Comparison of ENCODE assay signal across 18 cellular contexts in genomic region chr7:137717045-137717444, GRCh38.
DNase-seq lines count a peak whose midpoint lies in the region; ATAC-seq, FAIRE-seq and TF ChIP-seq lines count a peak whose summit lies in the region.
"Had no signal": no experiment of that assay in that cellular context is flagged by ENCODE, and none has a peak within 500 bp of the region (broad histone marks: within the 10 kb centered on the region; RNA-seq: fewer than 3 reads in every experiment).

No MANE protein-coding gene starts in this region.

- CTCF ChIA-PET in endothelial cell of umbilical vein (lab: Charles Lee) = no interaction called here

- H3K79me2 ChIP-seq in ACC112 (ENCODE audit: control insufficient read depth, insufficient read depth, low read length, unreplicated experiment) = peaks cover 7% of the 10 kb centered on the region
- H3K79me2 ChIP-seq in endothelial cell of umbilical vein (ENCODE audit: control insufficient read depth, insufficient read depth, low read length) = no peaks in the 10 kb centered on the region

- intact Hi-C loops in endothelial cell of umbilical vein (cut with micrococcal nuclease) = no loop called here
- intact Hi-C loops in sciatic nerve (cut with DNase I) = no loop called here

- no peaks in the 10 kb centered on the region for H3K9me3 ChIP-seq in adipocyte (ENCODE audit: control insufficient read depth, low read length)
- H3K9me3 ChIP-seq in endothelial cell of umbilical vein (replicated peaks; ENCODE audit: control insufficient read depth, insufficient read depth, low read length) = no peaks in the 10 kb centered on the region

- POLR2A ChIA-PET in endothelial cell of umbilical vein (lab: Charles Lee) = no interaction called here

- DNase-seq in COLO829 (ENCODE audit: low spot score) (peak; percentile 53), adipocyte (ENCODE audit: low read depth) (no peak), endothelial cell of umbilical vein (ENCODE audit: low read depth, low spot score) (peak; percentile 8), NAMALWA (ENCODE audit: low spot score) (no peak), HTR-8/SVneo (ENCODE audit: insufficient read length, low spot score) (no peak), sciatic nerve (ENCODE audit: low spot score) (no peak)
- DNase-seq: Calu3; CD4-positive, alpha-beta T cell; DMS79 treated with DMSO at 0.1 percent for 48 hours; GF-D8; HCEC 1CT had no signal

- no peak for TF ChIP-seq CTCF in endothelial cell of umbilical vein (IDR thresholded peaks at IDR 0.05; ENCODE audit: extremely low read depth in 1 of 2, insufficient read depth in 1 of 2, low read depth in 1 of 2, low read length in 2 of 2)

- H3K36me3 ChIP-seq in ACC112 (ENCODE audit: insufficient read depth, low read length) (no peaks in the 10 kb centered on the region), adipocyte (ENCODE audit: control insufficient read depth, insufficient read depth, low read length, severe bottlenecking) (no peaks in the 10 kb centered on the region), endothelial cell of umbilical vein (ENCODE audit: control insufficient read depth in 2 of 2, extremely low read depth in 1 of 2, insufficient read depth in 2 of 2, low read length in 2 of 2) (no peaks in the 10 kb centered on the region)

- H2AFZ ChIP-seq in ACC112 (ENCODE audit: low read length, unreplicated experiment) (peak overlapping the region; percentile 51), endothelial cell of umbilical vein (ENCODE audit: low read depth, low read length) (no peak overlapping the region)

- no peaks in the 10 kb centered on the region for H3K9me1 ChIP-seq in endothelial cell of umbilical vein (replicated peaks; ENCODE audit: control insufficient read depth, extremely low read depth, insufficient read depth, low read length)

- FAIRE-seq in endothelial cell of umbilical vein (lab: Jason Lieb, UNC) (no peak), HTR-8/SVneo (lab: Jason Lieb, UNC) (no peak)
- FAIRE-seq: A204.1, H54, K562 had no signal

- dilution Hi-C loops in endothelial cell of umbilical vein (cut with MboI; ENCODE audit: extremely low pct_ligation_motif_present, low sequenced_read_pairs) = no loop called here

- H3K9ac ChIP-seq in adipocyte (ENCODE audit: low read length) (peak overlapping the region; percentile 1), endothelial cell of umbilical vein (replicated peaks; ENCODE audit: extremely low read depth, insufficient read depth, low read length) (no peak overlapping the region)

- H3K4me2 ChIP-seq in endothelial cell of umbilical vein (ENCODE audit: insufficient read depth, low read length) = no peak overlapping the region
- H3K4me2 ChIP-seq: GM23338 had no signal

- H3K4me3 ChIP-seq in ACC112 (ENCODE audit: low read depth, low read length) (no peak overlapping the region), adipocyte (ENCODE audit: low read length) (no peak overlapping the region), endothelial cell of umbilical vein (replicated peaks in 1 of 3; ENCODE audit: insufficient read depth in 1 of 3, low read depth in 1 of 3, low read length in 3 of 3) (no peak overlapping the region)
- H3K4me3 ChIP-seq: GM23338, K562 had no signal

- no peaks in the 10 kb centered on the region for H3K27me3 ChIP-seq in ACC112 (ENCODE audit: insufficient read depth, low read length)
- no peaks in the 10 kb centered on the region for H3K27me3 ChIP-seq in adipocyte (replicated peaks; ENCODE audit: control insufficient read depth, insufficient read depth, low read length)
- H3K27me3 ChIP-seq in endothelial cell of umbilical vein (ENCODE audit: control insufficient read depth in 2 of 2, insufficient read depth in 2 of 2, low read length in 2 of 2) = peaks cover 0 to 3% of the 10 kb centered on the region in 2 experiments

- H3K27ac ChIP-seq in ACC112 (ENCODE audit: low read depth, low read length) (peak overlapping the region; percentile 77), endothelial cell of umbilical vein (ENCODE audit: insufficient read depth, low read depth, low read length) (no peak overlapping the region)
- H3K27ac ChIP-seq: C4-2B had no signal

- peaks cover 43% of the 10 kb centered on the region for H3K4me1 ChIP-seq in ACC112 (ENCODE audit: control insufficient read depth, insufficient read depth, low read length, unreplicated experiment)
- peaks cover 36% of the 10 kb centered on the region for H3K4me1 ChIP-seq in adipocyte (ENCODE audit: control insufficient read depth, insufficient read depth, low read length)
- no peaks in the 10 kb centered on the region for H3K4me1 ChIP-seq in endothelial cell of umbilical vein (ENCODE audit: control insufficient read depth, extremely low read depth, insufficient read depth, low read length)

- BruUV-seq in endothelial cell of umbilical vein (replicated peaks; lab: Mats Ljungman, UMichigan) = no TSS peak

- ATAC-seq in sciatic nerve (no peak), GM18498 (IDR thresholded peaks at IDR 0.05; ENCODE audit: unreplicated experiment) (no peak)
- ATAC-seq: K562 had no signal

- H4K20me1 ChIP-seq in endothelial cell of umbilical vein (replicated peaks; ENCODE audit: control insufficient read depth, extremely low read depth, insufficient read depth, low read length) = no peaks in the 10 kb centered on the region

- no peak for TF ChIP-seq POLR2A in endothelial cell of umbilical vein (IDR thresholded peaks at IDR 0.05; ENCODE audit: low read depth, low read length)

TF ChIP-seq in endothelial cell of umbilical vein, 7 proteins besides CTCF, POLR2A, EP300 and RAD21:
- no peak for TF ChIP-seq FOS (IDR thresholded peaks at IDR 0.05; ENCODE audit: borderline replicate concordance, insufficient read depth, low read length)
- no peak for TF ChIP-seq GATA2 (IDR thresholded peaks at IDR 0.05; ENCODE audit: insufficient read depth, insufficient read length, low read depth, low read length)
- no peak for TF ChIP-seq JUN (IDR thresholded peaks at IDR 0.05; ENCODE audit: borderline replicate concordance, insufficient read depth, insufficient read length, low read depth)
- no peak for TF ChIP-seq MAX (IDR thresholded peaks at IDR 0.05; ENCODE audit: insufficient read depth, insufficient read length)
- no peak for TF ChIP-seq MYC (IDR thresholded peaks at IDR 0.05; ENCODE audit: low read depth, low read length)
- TF ChIP-seq EZH2 (IDR thresholded peaks at IDR 0.05; ENCODE audit: borderline replicate concordance, low read depth, low read length, severe bottlenecking) = no peak
- no peak for TF ChIP-seq POLR2AphosphoS5 (IDR thresholded peaks at IDR 0.05; ENCODE audit: insufficient read depth, low read depth, low read length)

Comparison
In these comparisons a context has a peak if more than half of its experiments do, and no peak if none do; other contexts are left out.
1. DNase-seq: peak in COLO829 (single experiment) and endothelial cell of umbilical vein (single experiment); none in adipocyte (single experiment), NAMALWA (single experiment), HTR-8/SVneo (single experiment) and sciatic nerve (single experiment).